In the genomic region with DNA sequence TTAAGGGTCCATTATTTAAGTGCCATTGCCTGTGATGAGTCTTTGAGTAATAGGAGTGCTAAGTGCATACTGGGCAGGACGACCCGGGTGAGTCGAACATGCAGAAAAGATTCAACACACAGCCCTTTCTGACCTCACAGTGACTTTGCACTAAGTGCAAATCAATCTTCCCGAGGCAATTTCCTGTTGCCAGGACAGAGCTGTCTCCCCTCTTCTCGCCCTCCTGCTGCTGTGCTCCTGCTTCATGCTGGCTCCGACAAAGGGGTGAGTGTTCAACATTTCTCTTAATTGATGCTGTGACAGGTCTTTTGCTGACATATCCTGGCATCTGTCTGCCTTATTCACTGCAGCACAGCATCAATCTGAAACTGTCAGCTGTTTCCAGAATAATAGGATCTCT, we compare ENCODE assay signal across 1 cellular context.
TF ChIP-seq lines count a peak whose summit lies in the region.

No MANE protein-coding gene starts in this region.

TF ChIP-seq in SK-N-SH, 30 proteins besides CTCF, POLR2A, EP300 and RAD21 (continued from another document):
- TF ChIP-seq POLR2AphosphoS5 (IDR thresholded peaks at IDR 0.05; ENCODE audit: low read depth, low read length) (no peak), MEF2A (IDR thresholded peaks at IDR 0.05; ENCODE audit: borderline replicate concordance, low read depth) (no peak), SIN3A (IDR thresholded peaks at IDR 0.05; ENCODE audit: borderline replicate concordance, low read depth, low read length) (no peak), FOXJ3 (CRISPR knock-in tag; IDR thresholded peaks at IDR 0.05) (no peak), ELF1 (IDR thresholded peaks at IDR 0.05) (no peak), SMC3 (IDR thresholded peaks at IDR 0.05; ENCODE audit: low read depth, low read length) (no peak), RXRA (IDR thresholded peaks at IDR 0.05; ENCODE audit: borderline replicate concordance, low read depth) (peak; percentile 38; the same call in 1 of the 2 replicates)
- TF ChIP-seq, protein P1, sequence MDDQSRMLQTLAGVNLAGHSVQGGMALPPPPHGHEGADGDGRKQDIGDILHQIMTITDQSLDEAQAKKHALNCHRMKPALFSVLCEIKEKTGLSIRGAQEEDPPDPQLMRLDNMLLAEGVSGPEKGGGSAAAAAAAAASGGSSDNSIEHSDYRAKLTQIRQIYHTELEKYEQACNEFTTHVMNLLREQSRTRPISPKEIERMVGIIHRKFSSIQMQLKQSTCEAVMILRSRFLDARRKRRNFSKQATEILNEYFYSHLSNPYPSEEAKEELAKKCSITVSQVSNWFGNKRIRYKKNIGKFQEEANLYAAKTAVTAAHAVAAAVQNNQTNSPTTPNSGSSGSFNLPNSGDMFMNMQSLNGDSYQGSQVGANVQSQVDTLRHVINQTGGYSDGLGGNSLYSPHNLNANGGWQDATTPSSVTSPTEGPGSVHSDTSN (IDR thresholded peaks at IDR 0.05): peak; percentile 79
- TF ChIP-seq, protein P2, sequence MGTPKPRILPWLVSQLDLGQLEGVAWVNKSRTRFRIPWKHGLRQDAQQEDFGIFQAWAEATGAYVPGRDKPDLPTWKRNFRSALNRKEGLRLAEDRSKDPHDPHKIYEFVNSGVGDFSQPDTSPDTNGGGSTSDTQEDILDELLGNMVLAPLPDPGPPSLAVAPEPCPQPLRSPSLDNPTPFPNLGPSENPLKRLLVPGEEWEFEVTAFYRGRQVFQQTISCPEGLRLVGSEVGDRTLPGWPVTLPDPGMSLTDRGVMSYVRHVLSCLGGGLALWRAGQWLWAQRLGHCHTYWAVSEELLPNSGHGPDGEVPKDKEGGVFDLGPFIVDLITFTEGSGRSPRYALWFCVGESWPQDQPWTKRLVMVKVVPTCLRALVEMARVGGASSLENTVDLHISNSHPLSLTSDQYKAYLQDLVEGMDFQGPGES (IDR thresholded peaks at IDR 0.05; ENCODE audit: low read depth, low read length): no peak
- TF ChIP-seq, protein P3, sequence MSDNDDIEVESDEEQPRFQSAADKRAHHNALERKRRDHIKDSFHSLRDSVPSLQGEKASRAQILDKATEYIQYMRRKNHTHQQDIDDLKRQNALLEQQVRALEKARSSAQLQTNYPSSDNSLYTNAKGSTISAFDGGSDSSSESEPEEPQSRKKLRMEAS (IDR thresholded peaks at IDR 0.05; ENCODE audit: low read depth): no peak
